13 cellular contexts compared by ENCODE assay signal in genomic region chr6:1838604-1839003, GRCh38.
DNase-seq lines count a peak whose midpoint lies in the region; ATAC-seq and TF ChIP-seq lines count a peak whose summit lies in the region.
"Had no signal": no experiment of that assay in that cellular context is flagged by ENCODE, and none has a peak within 500 bp of the region (broad histone marks: within the 10 kb centered on the region; RNA-seq: fewer than 3 reads in every experiment).

No MANE protein-coding gene starts in this region.

- H3K9me3 ChIP-seq in GM23248 (ENCODE audit: low read depth) (no peaks in the 10 kb centered on the region), trophoblast cell (ENCODE audit: insufficient read depth, low read depth, low read length) (peaks cover 2% of the 10 kb centered on the region), psoas muscle (no peaks in the 10 kb centered on the region), tibial artery (no peaks in the 10 kb centered on the region)
- H3K9me3 ChIP-seq: Peyer's patch had no signal

- 92 to 94% methylated on average over 3 of the region's 3 CpGs for WGBS in GM23248 (ENCODE audit: low coverage in 1 of 2, low lambda C conversion rate in 2 of 2, missing lambda C conversion rate in 2 of 2), 2 experiments
- WGBS in mesendoderm (ENCODE audit: extremely low coverage, insufficient coverage, low lambda C conversion rate), result no CpG with 5 or more reads among the region's 3 CpGs
- no CpG with 5 or more reads among the region's 3 CpGs for WGBS in trophoblast cell (ENCODE audit: extremely low coverage, insufficient coverage, insufficient read length)
- WGBS in psoas muscle, 3 donors, result 64 to 69% (median 67%) methylated on average over 3 of the region's 3 CpGs

- H3K27ac ChIP-seq in GM23248, result no peak overlapping the region
- no peak overlapping the region for H3K27ac ChIP-seq in mesendoderm (ENCODE audit: low read depth, low read length)
- H3K27ac ChIP-seq in trophoblast cell (ENCODE audit: low read depth, low read length), result no peak overlapping the region
- H3K27ac ChIP-seq in psoas muscle, result no peak overlapping the region
- peak overlapping the region in 1 of 2 donors; percentile 73 for H3K27ac ChIP-seq in tibial artery
- H3K27ac ChIP-seq: Peyer's patch had no signal

- H3K4me3 ChIP-seq in GM23248 (no peak overlapping the region), astrocyte of the spinal cord (ENCODE audit: low read depth, low read length) (no peak overlapping the region), mesendoderm (ENCODE audit: low read length) (no peak overlapping the region), trophoblast cell (ENCODE audit: low read depth, low read length) (no peak overlapping the region), psoas muscle (no peak overlapping the region), tibial artery (no peak overlapping the region)
- H3K4me3 ChIP-seq: Peyer's patch had no signal

- H2BK120ac ChIP-seq in mesendoderm (ENCODE audit: low read depth, low read length) (no peak overlapping the region), trophoblast cell (ENCODE audit: insufficient read depth, low read length, poor library complexity) (no peak overlapping the region)

- H3K4me2 ChIP-seq in GM23248 (ENCODE audit: unreplicated experiment) (peak overlapping the region; percentile 2), mesendoderm (ENCODE audit: low read length) (no peak overlapping the region), trophoblast cell (ENCODE audit: low read length) (no peak overlapping the region)

- H3K14ac ChIP-seq in trophoblast cell (ENCODE audit: low read length), result no peak overlapping the region

- H2BK5ac ChIP-seq in mesendoderm (ENCODE audit: low read length) (no peak overlapping the region), trophoblast cell (ENCODE audit: low read depth, low read length, poor library complexity) (no peak overlapping the region)

- no peak for TF ChIP-seq CTCF in astrocyte of the spinal cord (IDR thresholded peaks at IDR 0.05; ENCODE audit: low read depth, low read length)
- no peak for TF ChIP-seq CTCF in psoas muscle (IDR thresholded peaks at IDR 0.05)
- no peak for TF ChIP-seq CTCF in tibial artery (IDR thresholded peaks at IDR 0.05)

- no peak overlapping the region for H4K8ac ChIP-seq in mesendoderm (ENCODE audit: low read depth, low read length)
- H4K8ac ChIP-seq in trophoblast cell (ENCODE audit: low read depth, low read length), result no peak overlapping the region

- H3K4ac ChIP-seq in mesendoderm (ENCODE audit: low read depth, low read length), result no peak overlapping the region
- no peak overlapping the region for H3K4ac ChIP-seq in trophoblast cell (ENCODE audit: low read depth, low read length)

- no peaks in the 10 kb centered on the region for H4K20me1 ChIP-seq in GM23248 (ENCODE audit: insufficient read depth)

- H3F3A ChIP-seq in GM23248 (ENCODE audit: insufficient read depth), result no peaks in the 10 kb centered on the region

- H2BK12ac ChIP-seq in trophoblast cell (ENCODE audit: low read length), result no peak overlapping the region

- no peak overlapping the region for H3K56ac ChIP-seq in mesendoderm (ENCODE audit: low read length)

- no peak overlapping the region for H3K9ac ChIP-seq in GM23248
- H3K9ac ChIP-seq in mesendoderm (ENCODE audit: low read length), result no peak overlapping the region
- no peak overlapping the region for H3K9ac ChIP-seq in trophoblast cell (ENCODE audit: low read length)

- no peak overlapping the region for H2BK15ac ChIP-seq in mesendoderm (replicated peaks; ENCODE audit: low read depth)

- intact Hi-C loops in psoas muscle (cut with DNase I), result no loop called here
- intact Hi-C loops in tibial artery (cut with DNase I; ENCODE audit: low total_unique reads), result loop anchor here (10.0 kb wide), 1 partner anchor 56 kb away; no protein-coding TSS in a partner anchor

- DNase-seq in GM23248, result peak; percentile 20
- peak; percentile 64 for DNase-seq in M059J (ENCODE audit: low read depth)
- peak; percentile 45 for DNase-seq in astrocyte of the spinal cord (ENCODE audit: low read depth, low spot score)
- peak; percentile 26 for DNase-seq in mesendoderm
- DNase-seq in trophoblast cell, result no peak
- DNase-seq in psoas muscle, result no peak
- DNase-seq in tibial artery, result no peak
- DNase-seq: activated CD4-positive, alpha-beta T cell treated with anti-CD3 and anti-CD28 coated beads for 1 hour; activated CD8-positive, alpha-beta memory T cell treated with anti-CD3 and anti-CD28 coated beads, Interleukin-2, amount 50 U/mL, for 4 hours; activated naive CD4-positive, alpha-beta T cell treated with anti-CD3 and anti-CD28 coated beads for 36 hours; MV-4-11; Peyer's patch had no signal

- H4K5ac ChIP-seq in mesendoderm (ENCODE audit: low read length), result no peak overlapping the region

- peaks cover 8% of the 10 kb centered on the region for H3K4me1 ChIP-seq in GM23248 (ENCODE audit: insufficient read depth)
- peaks cover 4% of the 10 kb centered on the region for H3K4me1 ChIP-seq in mesendoderm (ENCODE audit: control insufficient read depth, low read depth, low read length)
- peaks cover 4 to 7% of the 10 kb centered on the region in 2 experiments for H3K4me1 ChIP-seq in trophoblast cell (ENCODE audit: control insufficient read depth in 1 of 2, insufficient read depth in 2 of 2, low read length in 2 of 2)
- no peaks in the 10 kb centered on the region for H3K4me1 ChIP-seq in psoas muscle
- peaks cover 0 to 52% (median 24%) of the 10 kb centered on the region in 4 donors for H3K4me1 ChIP-seq in tibial artery
- H3K4me1 ChIP-seq: Peyer's patch had no signal

- no peak overlapping the region for H4K12ac ChIP-seq in trophoblast cell (ENCODE audit: low read depth, low read length)

- no peak overlapping the region for H3K18ac ChIP-seq in mesendoderm (ENCODE audit: low read length)
- no peak overlapping the region for H3K18ac ChIP-seq in trophoblast cell (ENCODE audit: low read length)

- no peaks in the 10 kb centered on the region for H3K27me3 ChIP-seq in GM23248 (replicated peaks; ENCODE audit: insufficient read depth)
- no peaks in the 10 kb centered on the region for H3K27me3 ChIP-seq in mesendoderm (ENCODE audit: insufficient read depth, low read length, poor library complexity)
- no peaks in the 10 kb centered on the region for H3K27me3 ChIP-seq in trophoblast cell (ENCODE audit: insufficient read depth, low read length)
- H3K27me3 ChIP-seq in psoas muscle (ENCODE audit: insufficient read depth in 3 of 3, low read length in 2 of 3), result peaks cover 0 to 1% (median 0%) of the 10 kb centered on the region in 3 donors
- H3K27me3 ChIP-seq in tibial artery, result no peaks in the 10 kb centered on the region
- H3K27me3 ChIP-seq: Peyer's patch had no signal

- H3K79me2 ChIP-seq in GM23248 (ENCODE audit: insufficient read depth) (no peaks in the 10 kb centered on the region), mesendoderm (ENCODE audit: control insufficient read depth, insufficient read depth, low read length) (no peaks in the 10 kb centered on the region), trophoblast cell (ENCODE audit: control insufficient read depth, insufficient read depth, low read length, poor library complexity) (no peaks in the 10 kb centered on the region)

- no peaks in the 10 kb centered on the region for H3K36me3 ChIP-seq in GM23248 (ENCODE audit: low read depth)
- no peaks in the 10 kb centered on the region for H3K36me3 ChIP-seq in mesendoderm (ENCODE audit: control insufficient read depth, insufficient read depth, low read length)
- H3K36me3 ChIP-seq in trophoblast cell (ENCODE audit: control insufficient read depth in 1 of 2, insufficient read depth in 2 of 2, low read length in 2 of 2), result no peaks in the 10 kb centered on the region
- H3K36me3 ChIP-seq in psoas muscle (ENCODE audit: insufficient read depth in 1 of 2, low read depth in 1 of 2), result no peaks in the 10 kb centered on the region
- H3K36me3 ChIP-seq in tibial artery, result no peaks in the 10 kb centered on the region
- H3K36me3 ChIP-seq: Peyer's patch had no signal

- no peaks in the 10 kb centered on the region for H3K9me2 ChIP-seq in GM23248 (ENCODE audit: insufficient read depth)

- H3K79me1 ChIP-seq in mesendoderm (ENCODE audit: low read length) (no peaks in the 10 kb centered on the region), trophoblast cell (ENCODE audit: low read length) (no peaks in the 10 kb centered on the region)

- no peak overlapping the region for H2AFZ ChIP-seq in GM23248
- H2AFZ ChIP-seq in trophoblast cell (ENCODE audit: insufficient read depth, low read length, poor library complexity), result no peak overlapping the region

- H3K23ac ChIP-seq in mesendoderm (ENCODE audit: low read length) (no peak overlapping the region), trophoblast cell (ENCODE audit: low read length) (no peak overlapping the region)

- no peak overlapping the region for H4K91ac ChIP-seq in trophoblast cell (ENCODE audit: low read depth, low read length)

- in situ Hi-C loops in GM23248 (cut with MboI) (no loop called here), astrocyte of the spinal cord (cut with HindIII; ENCODE audit: low sequenced_read_pairs) (no loop called here)

- no peak overlapping the region for H2AK5ac ChIP-seq in mesendoderm (ENCODE audit: low read length)
- H2AK5ac ChIP-seq in trophoblast cell (ENCODE audit: low read length), result no peak overlapping the region

- no peak for ATAC-seq in GM18873 (IDR thresholded peaks at IDR 0.05; ENCODE audit: low FRiP score, unreplicated experiment)
- ATAC-seq in psoas muscle, result no peak

Comparison
In these comparisons a context has a peak if more than half of its experiments do, and no peak if none do; other contexts are left out.
1. DNase-seq: peak in GM23248 (single experiment), M059J (single experiment), astrocyte of the spinal cord (single experiment) and mesendoderm (single experiment); none in trophoblast cell (0 of 2), psoas muscle (0 of 2) and tibial artery (0 of 2).